In the genomic region with DNA sequence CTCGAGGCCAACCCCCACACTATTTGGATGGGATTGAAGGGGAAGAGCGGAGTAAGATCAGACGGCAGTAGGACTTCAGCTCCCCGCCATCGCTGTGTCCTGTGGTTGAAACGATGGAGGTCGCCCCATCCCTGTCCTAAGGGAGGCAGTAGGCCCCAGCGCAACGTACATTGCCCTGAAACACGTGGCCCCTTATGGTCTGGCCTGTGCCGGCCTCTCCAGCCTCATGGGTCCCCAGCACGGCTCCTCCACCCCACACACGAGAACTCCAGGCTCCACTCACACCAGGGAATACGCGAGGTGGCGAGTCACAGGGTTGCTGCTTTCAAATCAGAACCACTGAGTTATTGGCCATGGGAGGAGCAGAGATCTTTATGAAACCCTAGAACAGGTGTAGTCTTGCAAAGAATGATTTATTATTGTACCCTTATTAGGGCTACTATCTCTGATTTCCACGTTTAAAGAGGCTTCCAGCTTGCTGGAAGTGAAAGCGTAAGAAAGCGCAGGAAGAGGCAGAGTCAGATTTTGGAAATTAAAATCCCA, we compare ENCODE assay signal across 9 cellular contexts. TPM values are rescaled to one million over a fixed set of nuclear protein-coding genes. Genes with fewer than 3 reads are reported as not detected.
DNase-seq lines count a peak whose midpoint lies in the region; ATAC-seq and TF ChIP-seq lines count a peak whose summit lies in the region.
"Had no signal": no experiment of that assay in that cellular context is flagged by ENCODE, and none has a peak within 500 bp of the region (broad histone marks: within the 10 kb centered on the region; RNA-seq: fewer than 3 reads in every experiment).

No MANE protein-coding gene starts in this region.

- TF ChIP-seq POLR2A in Peyer's patch (IDR thresholded peaks at IDR 0.05) = no peak
- TF ChIP-seq POLR2A in gastrocnemius medialis (IDR thresholded peaks at IDR 0.05) = no peak

- in situ Hi-C loops in gastrocnemius medialis (cut with MboI; ENCODE audit: low sequenced_read_pairs in 4 of 4) = loop anchor here (10.0 to 25.0 kb wide), 4 partner anchors 94 to 207 kb away; a partner anchor contains a TSS

- H3K4me1 ChIP-seq in Peyer's patch (peaks cover 0 to 17% (median 3%) of the 10 kb centered on the region in 4 donors), gastrocnemius medialis (peaks cover 12 to 13% of the 10 kb centered on the region in 2 donors)

- intact Hi-C loops in gastrocnemius medialis (cut with DNase I; ENCODE audit: low total_unique reads) = loop anchor here (1.0 to 5.0 kb wide), 3 partner anchors 15 to 197 kb away; a partner anchor contains a TSS

- H3K9me3 ChIP-seq in Peyer's patch (no peaks in the 10 kb centered on the region), gastrocnemius medialis (no peaks in the 10 kb centered on the region)

- ATAC-seq in GM21717 (IDR thresholded peaks at IDR 0.05; ENCODE audit: unreplicated experiment) (peak; percentile 18), gastrocnemius medialis (peak; percentile 4 to 28), GM18867 (IDR thresholded peaks at IDR 0.05; ENCODE audit: unreplicated experiment) (no peak)

- H3K27ac ChIP-seq in Peyer's patch = peak overlapping the region; percentile 57 to 84 (median 68)
- peak overlapping the region; percentile 77 to 84 (median 84) for H3K27ac ChIP-seq in gastrocnemius medialis

- no peaks in the 10 kb centered on the region for H3K27me3 ChIP-seq in Peyer's patch
- H3K27me3 ChIP-seq in gastrocnemius medialis = no peaks in the 10 kb centered on the region

- DNase-seq in AG20443 (ENCODE audit: low spot score) (peak; percentile 20), Peyer's patch (peak in 1 of 3 donors; percentile 64), fibroblast of villous mesenchyme (ENCODE audit: low read depth) (no peak), gastrocnemius medialis (no peak), NCI-H524 (lab: John Stamatoyannopoulos, UW) (no peak), DMS79 (lab: John Stamatoyannopoulos, UW) (no peak)

- peaks cover 0 to 2% (median 0%) of the 10 kb centered on the region in 3 donors for H3K36me3 ChIP-seq in Peyer's patch
- H3K36me3 ChIP-seq in gastrocnemius medialis = peaks cover 0 to 11% of the 10 kb centered on the region in 2 donors

- H3K4me3 ChIP-seq in Peyer's patch (peak overlapping the region in 3 of 4 donors; percentile 61 to 80 (median 72)), fibroblast of villous mesenchyme (ENCODE audit: low read depth, low read length) (peak overlapping the region; percentile 71), gastrocnemius medialis (peak overlapping the region; percentile 26 to 89 (median 82))

- TF ChIP-seq CTCF in Peyer's patch (IDR thresholded peaks at IDR 0.05) (no peak), fibroblast of villous mesenchyme (IDR thresholded peaks at IDR 0.05; ENCODE audit: insufficient read depth, low read depth, low read length) (no peak), gastrocnemius medialis (IDR thresholded peaks at IDR 0.05 in 4 of 5, conservative IDR thresholded peaks at IDR 0.05 in 1 of 5) (peak in 1 of 5 experiments; percentile 40)

RNA-seq across cellular contexts. Expression of a gene that starts 0.7 kb away (rescaled TPM):
- 10 to 100 TPM; 20.7 to 33.3 (median 27.6) TPM for total RNA-seq in Peyer's patch
- 12.9 and 18.6 TPM in 2 replicates for total RNA-seq in fibroblast of villous mesenchyme
- total RNA-seq in gastrocnemius medialis = 10 to 100 TPM; 11.8 to 32.6 (median 17.8) TPM

RNA-seq across cellular contexts. Expression of a gene that starts 15.2 kb away (rescaled TPM):
- total RNA-seq in Peyer's patch (100 to 1,000 TPM in 2 of 4 donors, 10 to 100 TPM in 2; 47.9 to 130 (median 106) TPM), fibroblast of villous mesenchyme (7.8 and 9.3 TPM in 2 replicates), gastrocnemius medialis (10 to 100 TPM; 23.7 to 29.5 (median 27.4) TPM)

RNA-seq across cellular contexts. Expression of a gene that starts 23.1 kb away (rescaled TPM):
- total RNA-seq in Peyer's patch = 10 to 100 TPM in 2 of 4 donors, 1 to 10 TPM in 2; 5.4 to 15.7 (median 8.5) TPM
- total RNA-seq in fibroblast of villous mesenchyme = 9.5 and 10.0 TPM in 2 replicates
- 10 to 100 TPM; 16.7 to 34.1 (median 24.7) TPM for total RNA-seq in gastrocnemius medialis

RNA-seq across cellular contexts. Expression of a gene that starts 35.3 kb away (rescaled TPM):
- total RNA-seq in Peyer's patch (1 to 10 TPM; 4.2 to 9.7 (median 7.1) TPM), fibroblast of villous mesenchyme (10.4 and 12.6 TPM in 2 replicates), gastrocnemius medialis (10 to 100 TPM in 2 of 4 donors, 1 to 10 TPM in 2; 4.4 to 12.7 (median 8.7) TPM)

RNA-seq across cellular contexts. Expression of a gene that starts 42.0 kb away (rescaled TPM):
- 10 to 100 TPM in 3 of 4 donors, 1 to 10 TPM in 1; 4.3 to 52.0 (median 13.0) TPM for total RNA-seq in Peyer's patch
- total RNA-seq in fibroblast of villous mesenchyme = not detected in 2 replicates
- total RNA-seq in gastrocnemius medialis = 1 to 10 TPM in 1 of 4 donors, under 1 TPM in 2, not detected in 1; 0.16 to 1.9 (median 0.86) TPM
- total RNA-seq: dermis microvascular lymphatic vessel endothelial cell had no signal
